Comparison of ENCODE assay signal across 27 cellular contexts in genomic region chr7:43677864-43678263, GRCh38. TPM values are rescaled to one million over a fixed set of nuclear protein-coding genes. Genes with fewer than 3 reads are reported as not detected.
A peak's percentile ranks its signal among the peaks of the same experiment; 100 is the strongest.
DNase-seq lines count a peak whose midpoint lies in the region; ATAC-seq and TF ChIP-seq lines count a peak whose summit lies in the region.
"Had no signal": no experiment of that assay in that cellular context is flagged by ENCODE, and none has a peak within 500 bp of the region (broad histone marks: within the 10 kb centered on the region; RNA-seq: fewer than 3 reads in every experiment).

No MANE protein-coding gene starts in this region.

- H3K27me3 ChIP-seq in smooth muscle cell (ENCODE audit: low read depth) = no peaks in the 10 kb centered on the region
- H3K27me3 ChIP-seq: cardiac muscle cell, esophagus muscularis mucosa, foreskin keratinocyte, Peyer's patch, right lobe of liver had no signal

- no peaks in the 10 kb centered on the region for H3F3A ChIP-seq in smooth muscle cell (ENCODE audit: low read depth)

- H3K4me2 ChIP-seq in smooth muscle cell = no peak overlapping the region

- H3K9me3 ChIP-seq in smooth muscle cell (replicated peaks; ENCODE audit: low read depth) = no peaks in the 10 kb centered on the region
- H3K9me3 ChIP-seq: esophagus muscularis mucosa, Peyer's patch, right lobe of liver had no signal

- no peak for DNase-seq in T-helper 2 cell treated with Interferon-gamma antibody and Interleukin-4, amounts not matched to agents 5 μg/mL and 100 μg/mL, for 36 hours (ENCODE audit: low spot score)
- DNase-seq in T-helper 2 cell (no peak), immature natural killer cell (no peak), cerebellar cortex (ENCODE audit: low spot score) (no peak), left colon (no peak), smooth muscle cell (lab: John Stamatoyannopoulos, UW; ENCODE audit: unreplicated experiment) (no peak)
- DNase-seq in activated naive CD4-positive, alpha-beta T cell treated with anti-CD3 and anti-CD28 coated beads, Interleukin-2, amount 50 U/mL, for 72 hours (ENCODE audit: low spot score in 2 of 2) = no peak
- DNase-seq in activated naive CD4-positive, alpha-beta T cell (lab: John Stamatoyannopoulos, UW) = no peak
- DNase-seq: aorta; EL; endodermal cell; foreskin keratinocyte; HCEC 1CT; NCI-H1092 treated with DMSO at 0.1 percent for 48 hours; NCI-H2029 treated with DMSO at 0.1 percent for 48 hours; NCI-H526; Peyer's patch; right lobe of liver; SIG-M5; stimulated activated CD4-positive, alpha-beta T cell treated with anti-CD3 and anti-CD28 coated beads, Interleukin-12 subunit alpha, Interleukin-12 subunit beta, amount 100 ng/mL, for 4 hours; stimulated activated CD4-positive, alpha-beta T cell treated with anti-CD3 and anti-CD28 coated beads, Interleukin-4, amount 100 ng/mL, for 24 hours; SW 1271 had no signal

- peaks cover 77% of the 10 kb centered on the region for H3K79me2 ChIP-seq in smooth muscle cell (ENCODE audit: low read depth)

- H3K4me1 ChIP-seq in smooth muscle cell (ENCODE audit: low read depth) = no peaks in the 10 kb centered on the region

- intact Hi-C loops in left colon (cut with DNase I, micrococcal nuclease) = no loop called here

- peaks cover 22% of the 10 kb centered on the region for H3K36me3 Mint-ChIP-seq in T-helper 2 cell treated with Interferon-gamma antibody and Interleukin-4, amounts not matched to agents 5 μg/mL and 100 μg/mL, for 36 hours (ENCODE audit: low read depth)
- H3K36me3 Mint-ChIP-seq in activated naive CD4-positive, alpha-beta T cell treated with anti-CD3 and anti-CD28 coated beads, Interleukin-2, amount 50 U/mL, for 72 hours = peaks cover 0 to 37% of the 10 kb centered on the region in 2 donors
- peaks cover 0 to 2% (median 0%) of the 10 kb centered on the region in 3 donors for H3K36me3 Mint-ChIP-seq in immature natural killer cell

- no peak overlapping the region for H3K27ac Mint-ChIP-seq in T-helper 2 cell treated with Interferon-gamma antibody and Interleukin-4, amounts not matched to agents 5 μg/mL and 100 μg/mL, for 36 hours
- H3K27ac Mint-ChIP-seq in activated naive CD4-positive, alpha-beta T cell treated with anti-CD3 and anti-CD28 coated beads, Interleukin-2, amount 50 U/mL, for 72 hours = peak overlapping the region in 1 of 2 donors; percentile 88
- peak overlapping the region in 5 of 6 donors; percentile 66 to 92 (median 83) for H3K27ac Mint-ChIP-seq in immature natural killer cell
- H3K27ac Mint-ChIP-seq: CD14-positive monocyte, endodermal cell had no signal

- no peak overlapping the region for H2AFZ ChIP-seq in smooth muscle cell (ENCODE audit: low read depth)

- no peaks in the 10 kb centered on the region for H3K27me3 Mint-ChIP-seq in T-helper 2 cell treated with Interferon-gamma antibody and Interleukin-4, amounts not matched to agents 5 μg/mL and 100 μg/mL, for 36 hours (ENCODE audit: low read depth)
- peaks cover 0 to 1% (median 0%) of the 10 kb centered on the region in 3 donors for H3K27me3 Mint-ChIP-seq in immature natural killer cell (ENCODE audit: low read depth in 3 of 3)
- H3K27me3 Mint-ChIP-seq: stimulated activated memory B cell treated with anti-CD40 and anti-IgM and Interleukin-4, amounts not matched to agents 10 μg/mL and 1 μg/mL and 100 μg/mL, for 72 hours had no signal

- peak; percentile 21 to 75 for ATAC-seq in activated naive CD4-positive, alpha-beta T cell treated with anti-CD3 and anti-CD28 coated beads, Interleukin-2, amount 50 U/mL, for 72 hours
- ATAC-seq in left colon = no peak
- ATAC-seq: foreskin keratinocyte; right lobe of liver; stimulated activated memory B cell treated with anti-CD40 and anti-IgM and Interleukin-4, amounts not matched to agents 10 μg/mL and 1 μg/mL and 100 μg/mL, for 72 hours had no signal

- no peak overlapping the region for H3K4me3 ChIP-seq in smooth muscle cell
- H3K4me3 ChIP-seq: cardiac muscle cell, esophagus muscularis mucosa, Peyer's patch, right lobe of liver had no signal

- TF ChIP-seq CTCF in smooth muscle cell (IDR thresholded peaks at IDR 0.05; ENCODE audit: borderline replicate concordance, insufficient read depth, poor library complexity, severe bottlenecking) = no peak

- H3K9me3 Mint-ChIP-seq in T-helper 2 cell treated with Interferon-gamma antibody and Interleukin-4, amounts not matched to agents 5 μg/mL and 100 μg/mL, for 36 hours = peaks cover 19% of the 10 kb centered on the region
- H3K9me3 Mint-ChIP-seq in activated naive CD4-positive, alpha-beta T cell treated with anti-CD3 and anti-CD28 coated beads, Interleukin-2, amount 50 U/mL, for 72 hours = peaks cover 0 to 15% of the 10 kb centered on the region in 2 donors
- peaks cover 0 to 5% (median 0%) of the 10 kb centered on the region in 6 donors for H3K9me3 Mint-ChIP-seq in immature natural killer cell

- H3K4me3 Mint-ChIP-seq in T-helper 2 cell treated with Interferon-gamma antibody and Interleukin-4, amounts not matched to agents 5 μg/mL and 100 μg/mL, for 36 hours = peak overlapping the region; percentile 28
- peak overlapping the region; percentile 40 to 74 (median 67) for H3K4me3 Mint-ChIP-seq in immature natural killer cell
- H3K4me3 Mint-ChIP-seq: CD14-positive monocyte; endodermal cell; stimulated activated memory B cell treated with anti-CD40 and anti-IgM and Interleukin-4, amounts not matched to agents 10 μg/mL and 1 μg/mL and 100 μg/mL, for 72 hours had no signal

- H3K27ac ChIP-seq in smooth muscle cell (ENCODE audit: low read depth) = no peak overlapping the region
- H3K27ac ChIP-seq: 22Rv1, cardiac muscle cell, esophagus muscularis mucosa, foreskin keratinocyte, Peyer's patch, right lobe of liver had no signal

- peaks cover 51% of the 10 kb centered on the region for H3K4me1 Mint-ChIP-seq in T-helper 2 cell treated with Interferon-gamma antibody and Interleukin-4, amounts not matched to agents 5 μg/mL and 100 μg/mL, for 36 hours (ENCODE audit: low read depth)
- H3K4me1 Mint-ChIP-seq in immature natural killer cell = peaks cover 59 to 89% of the 10 kb centered on the region in 2 donors
- H3K4me1 Mint-ChIP-seq: endodermal cell had no signal

- no peak overlapping the region for H3K9ac ChIP-seq in smooth muscle cell (ENCODE audit: low read depth)

- H3K36me3 ChIP-seq in smooth muscle cell (ENCODE audit: low read depth) = no peaks in the 10 kb centered on the region
- H3K36me3 ChIP-seq: cardiac muscle cell, esophagus muscularis mucosa, Peyer's patch, right lobe of liver had no signal

- H4K20me1 ChIP-seq in smooth muscle cell (ENCODE audit: low read depth) = peaks cover 39% of the 10 kb centered on the region

RNA-seq across cellular contexts. Expression of gene COA1, which starts 51.5 kb away (rescaled TPM):
- 10 to 100 TPM; 31.9 to 72.4 TPM for total RNA-seq in activated naive CD4-positive, alpha-beta T cell treated with anti-CD3 and anti-CD28 coated beads, Interleukin-2, amount 50 U/mL, for 72 hours
- polyA plus RNA-seq in immature natural killer cell (10 to 100 TPM; 48.2 to 99.7 (median 77.1) TPM), smooth muscle cell (61.0 and 67.5 TPM in 2 replicates)
- total RNA-seq in left colon (10 to 100 TPM; 33.2 to 35.7 TPM), smooth muscle cell (63.1 and 77.5 TPM in 2 replicates)
